In the genomic region with DNA sequence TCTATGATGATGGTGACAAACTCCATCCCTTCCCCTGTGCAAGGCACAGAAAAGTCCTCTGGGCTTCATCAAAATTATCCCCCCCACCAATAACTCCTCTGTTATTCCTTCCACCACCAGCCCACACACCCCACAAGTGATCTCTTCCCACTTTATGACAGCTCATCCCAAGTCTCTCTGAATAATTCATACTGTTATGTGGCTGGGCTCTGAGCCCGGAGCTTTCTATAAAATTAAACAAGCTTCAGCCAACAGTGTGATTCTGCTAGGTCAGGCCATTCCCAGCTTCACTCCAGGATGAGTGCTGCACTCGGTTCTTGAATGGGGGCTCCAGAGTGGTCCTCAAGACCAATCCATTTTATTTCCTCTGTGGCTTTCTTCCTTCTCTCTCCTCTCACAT, we compare ENCODE assay signal across 1 cellular context.
TF ChIP-seq lines count a peak whose summit lies in the region.

No MANE protein-coding gene starts in this region.

TF ChIP-seq in IMR-90, 13 proteins besides CTCF, POLR2A, EP300 and RAD21 (continued from another document):
- TF ChIP-seq, protein P1, sequence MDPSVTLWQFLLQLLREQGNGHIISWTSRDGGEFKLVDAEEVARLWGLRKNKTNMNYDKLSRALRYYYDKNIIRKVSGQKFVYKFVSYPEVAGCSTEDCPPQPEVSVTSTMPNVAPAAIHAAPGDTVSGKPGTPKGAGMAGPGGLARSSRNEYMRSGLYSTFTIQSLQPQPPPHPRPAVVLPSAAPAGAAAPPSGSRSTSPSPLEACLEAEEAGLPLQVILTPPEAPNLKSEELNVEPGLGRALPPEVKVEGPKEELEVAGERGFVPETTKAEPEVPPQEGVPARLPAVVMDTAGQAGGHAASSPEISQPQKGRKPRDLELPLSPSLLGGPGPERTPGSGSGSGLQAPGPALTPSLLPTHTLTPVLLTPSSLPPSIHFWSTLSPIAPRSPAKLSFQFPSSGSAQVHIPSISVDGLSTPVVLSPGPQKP (IDR thresholded peaks at IDR 0.05; ENCODE audit: borderline replicate concordance, low read depth, low read length), result no peak
- TF ChIP-seq MXI1 (IDR thresholded peaks at IDR 0.05; ENCODE audit: borderline replicate concordance, low read depth, low read length) (no peak), FOS (IDR thresholded peaks at IDR 0.05; ENCODE audit: low read depth, low read length) (no peak), RCOR1 (IDR thresholded peaks at IDR 0.05; ENCODE audit: insufficient replicate concordance, low read length) (no peak), MAFK (IDR thresholded peaks at IDR 0.05; ENCODE audit: low read depth, low read length) (no peak), RFX5 (IDR thresholded peaks at IDR 0.05; ENCODE audit: low read depth, low read length) (no peak), CHD1 (IDR thresholded peaks at IDR 0.05; ENCODE audit: low read depth, low read length) (no peak), BHLHE40 (IDR thresholded peaks at IDR 0.05; ENCODE audit: low read depth, low read length) (no peak), NFE2L2 (IDR thresholded peaks at IDR 0.05; ENCODE audit: low read depth, low read length) (no peak), CEBPB (IDR thresholded peaks at IDR 0.05; ENCODE audit: low read depth, low read length) (no peak)
- TF ChIP-seq, protein P2, sequence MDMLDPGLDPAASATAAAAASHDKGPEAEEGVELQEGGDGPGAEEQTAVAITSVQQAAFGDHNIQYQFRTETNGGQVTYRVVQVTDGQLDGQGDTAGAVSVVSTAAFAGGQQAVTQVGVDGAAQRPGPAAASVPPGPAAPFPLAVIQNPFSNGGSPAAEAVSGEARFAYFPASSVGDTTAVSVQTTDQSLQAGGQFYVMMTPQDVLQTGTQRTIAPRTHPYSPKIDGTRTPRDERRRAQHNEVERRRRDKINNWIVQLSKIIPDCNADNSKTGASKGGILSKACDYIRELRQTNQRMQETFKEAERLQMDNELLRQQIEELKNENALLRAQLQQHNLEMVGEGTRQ (IDR thresholded peaks at IDR 0.05; ENCODE audit: low read depth, low read length), result no peak
TF ChIP-seq in IMR-90: peak in this region for 0.
